ENCODE assay signal across 8 cellular contexts in the genomic region with DNA sequence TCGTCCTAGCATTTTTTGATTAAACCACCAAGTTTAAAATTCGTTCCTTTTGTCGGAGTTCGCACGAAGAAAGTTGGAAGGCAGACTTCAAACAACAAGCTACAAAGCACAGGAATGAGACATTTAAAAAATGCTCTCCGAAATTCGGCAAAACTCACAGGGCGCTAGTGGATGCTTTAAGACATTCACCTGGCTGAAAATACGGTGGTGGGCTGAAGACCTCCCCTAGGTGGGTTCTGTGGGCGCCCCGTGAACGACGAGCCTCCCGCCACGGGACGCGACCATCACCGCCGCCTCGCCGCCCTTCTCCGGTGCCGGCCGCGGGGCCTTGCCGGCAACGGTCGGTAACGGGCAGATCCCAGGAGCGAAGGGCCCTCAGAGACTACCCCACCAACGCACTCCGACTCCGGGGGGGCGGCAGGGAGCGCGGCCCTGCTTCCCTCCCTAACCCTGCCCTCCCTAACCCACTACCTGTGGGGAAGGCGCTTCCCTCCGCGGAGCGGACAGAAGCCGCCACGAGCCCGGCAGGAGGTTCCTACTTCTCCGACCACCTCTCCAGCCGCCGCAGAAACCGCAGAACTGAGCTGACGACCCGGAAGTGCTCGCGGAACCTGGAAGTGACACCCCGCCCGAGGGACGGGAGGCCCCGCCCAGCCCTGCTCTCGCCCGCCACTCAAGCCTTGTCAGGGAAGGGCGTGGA. TPM values are rescaled to one million over a fixed set of nuclear protein-coding genes. Genes with fewer than 3 reads are reported as not detected.
A peak's percentile ranks its signal among the peaks of the same experiment; 100 is the strongest.
DNase-seq lines count a peak whose midpoint lies in the region; ATAC-seq and TF ChIP-seq lines count a peak whose summit lies in the region.

A gene with protein sequence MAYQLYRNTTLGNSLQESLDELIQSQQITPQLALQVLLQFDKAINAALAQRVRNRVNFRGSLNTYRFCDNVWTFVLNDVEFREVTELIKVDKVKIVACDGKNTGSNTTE (minus strand): TSS at position 581 of the 700 bp plus-strand sequence. CDS start 5,238 bp downstream, outside the sequence.

- DNase-seq in NCI-H1048 (lab: John Stamatoyannopoulos, UW) (peak; percentile 79), SK-N-MC (ENCODE audit: low read depth, low spot score) (no peak), neuronal stem cell (ENCODE audit: low spot score) (peak; percentile 85)
- peak; percentile 98 for DNase-seq in activated naive CD4-positive, alpha-beta T cell treated with anti-CD3 and anti-CD28 coated beads, Interleukin-2, amount 10 ng/mL, durations not matched to agents 7 days and 5 days

- H3K27me3 Mint-ChIP-seq in activated naive CD4-positive, alpha-beta T cell treated with anti-CD3 and anti-CD28 coated beads, Interleukin-2, amount 10 ng/mL, durations not matched to agents 7 days and 5 days = no peaks in the 10 kb centered on the region

- H3K27ac ChIP-seq in SK-N-MC = peak within 1 kb of the TSS; percentile 34; the same call in 1 of the 2 replicates
- H3K27ac ChIP-seq in gastroesophageal sphincter = peak within 1 kb of the TSS; percentile 51 to 91 (median 86)
- H3K27ac ChIP-seq in neuronal stem cell (replicated peaks; ENCODE audit: low read length) = peak within 1 kb of the TSS; percentile 51

- H3K9me3 ChIP-seq in SK-N-MC (ENCODE audit: low read depth, low read length) (0 out of 2 replicates have a peak, but pooled peaks cover 7% of the 10 kb centered on the region), gastroesophageal sphincter (no peaks in the 10 kb centered on the region), neuronal stem cell (replicated peaks in 1 of 2; ENCODE audit: control insufficient read depth in 2 of 2, insufficient read depth in 1 of 2, low read depth in 1 of 2, low read length in 2 of 2) (peaks cover 0 to 20% of the 10 kb centered on the region in 2 donors)

- no peak for TF ChIP-seq EP300 in gastroesophageal sphincter (IDR thresholded peaks at IDR 0.05)

- H2BK120ac ChIP-seq in neuronal stem cell (ENCODE audit: low read depth, low read length) = no peak within 1 kb of the TSS

- peak within 1 kb of the TSS; percentile 94 for H3K23ac ChIP-seq in neuronal stem cell (ENCODE audit: low read depth, low read length, poor library complexity)

- no peak within 1 kb of the TSS for H4K91ac ChIP-seq in neuronal stem cell (ENCODE audit: low read depth, low read length, poor library complexity)

- H3K4me1 ChIP-seq in gastroesophageal sphincter (peaks cover 9 to 57% (median 11%) of the 10 kb centered on the region in 3 donors), neuronal stem cell (ENCODE audit: control insufficient read depth in 2 of 2, insufficient read depth in 1 of 2, low read depth in 1 of 2, low read length in 2 of 2) (peaks cover 2 to 7% of the 10 kb centered on the region in 2 donors)

- no peak within 1 kb of the TSS for H3K4ac ChIP-seq in neuronal stem cell (ENCODE audit: low read length)

- peaks cover 3% of the 10 kb centered on the region for H3K9me3 Mint-ChIP-seq in activated naive CD4-positive, alpha-beta T cell treated with anti-CD3 and anti-CD28 coated beads, Interleukin-2, amount 10 ng/mL, durations not matched to agents 7 days and 5 days

- H2AK5ac ChIP-seq in neuronal stem cell (ENCODE audit: low read depth, low read length) = no peak within 1 kb of the TSS

- H3K79me1 ChIP-seq in neuronal stem cell (ENCODE audit: low read depth, low read length) = no peaks in the 10 kb centered on the region

- no peak within 1 kb of the TSS for H2BK12ac ChIP-seq in neuronal stem cell (ENCODE audit: low read length)

- H3K9ac ChIP-seq in SK-N-MC (ENCODE audit: insufficient read length) (peak within 1 kb of the TSS; percentile 94), neuronal stem cell (ENCODE audit: low read depth, low read length, poor library complexity) (peak within 1 kb of the TSS; percentile 96)

- H3K4me2 ChIP-seq in neuronal stem cell (ENCODE audit: insufficient read depth, low read length, poor library complexity, severe bottlenecking) = peak within 1 kb of the TSS; percentile 70

- peak; percentile 98 for ATAC-seq in HG02588 (IDR thresholded peaks at IDR 0.05; ENCODE audit: unreplicated experiment)
- ATAC-seq in gastroesophageal sphincter = peak; percentile 100

- peaks cover 51% of the 10 kb centered on the region for H3K36me3 ChIP-seq in SK-N-MC (ENCODE audit: insufficient read depth, low read length)
- peaks cover 0 to 37% of the 10 kb centered on the region in 2 donors for H3K36me3 ChIP-seq in gastroesophageal sphincter
- H3K36me3 ChIP-seq in neuronal stem cell (replicated peaks in 1 of 2; ENCODE audit: control insufficient read depth in 2 of 2, insufficient read depth in 2 of 2, low read length in 2 of 2) = peaks cover 3 to 72% of the 10 kb centered on the region in 2 donors

- peaks cover 15% of the 10 kb centered on the region for H3K4me1 Mint-ChIP-seq in activated naive CD4-positive, alpha-beta T cell treated with anti-CD3 and anti-CD28 coated beads, Interleukin-2, amount 10 ng/mL, durations not matched to agents 7 days and 5 days

- H3K4me3 Mint-ChIP-seq in activated naive CD4-positive, alpha-beta T cell treated with anti-CD3 and anti-CD28 coated beads, Interleukin-2, amount 10 ng/mL, durations not matched to agents 7 days and 5 days = peak within 1 kb of the TSS; percentile 40

- 0% methylated on average over 5 to 9 of the region's 58 CpGs for WGBS in gastroesophageal sphincter (ENCODE audit: low coverage in 1 of 2), 2 donors
- no CpG with 5 or more reads among the region's 58 CpGs for WGBS in neuronal stem cell (ENCODE audit: extremely low coverage in 2 of 2, insufficient read length in 2 of 2, insufficient replicate concordance in 1 of 2), 2 donors

- H2BK5ac ChIP-seq in neuronal stem cell (ENCODE audit: low read length) = peak within 1 kb of the TSS; percentile 72

- peak; percentile 49 to 60 for TF ChIP-seq POLR2A in gastroesophageal sphincter (IDR thresholded peaks at IDR 0.05)

- no peak within 1 kb of the TSS for H2BK15ac ChIP-seq in neuronal stem cell (ENCODE audit: low read length)

- peak within 1 kb of the TSS; percentile 68 for H4K8ac ChIP-seq in neuronal stem cell (ENCODE audit: low read depth, low read length)

- peak within 1 kb of the TSS; percentile 92 for H3K4me3 ChIP-seq in GM08714 (ENCODE audit: low read length)
- peak within 1 kb of the TSS; percentile 92 for H3K4me3 ChIP-seq in SK-N-MC
- H3K4me3 ChIP-seq in gastroesophageal sphincter = peak within 1 kb of the TSS; percentile 71 to 76
- H3K4me3 ChIP-seq in neuronal stem cell (ENCODE audit: low read length in 2 of 2) = peak within 1 kb of the TSS; percentile 84 to 99

- CTCF ChIA-PET in activated naive CD4-positive, alpha-beta T cell treated with anti-CD3 and anti-CD28 coated beads, Interleukin-2, amount 10 ng/mL, durations not matched to agents 7 days and 5 days (lab: Charles Lee) = interaction anchor here (0.9 kb wide), 1 partner anchor 13 kb away, joined by 3 read pairs; no protein-coding TSS in a partner anchor

- no peak for TF ChIP-seq CTCF in gastroesophageal sphincter (IDR thresholded peaks at IDR 0.05)
- TF ChIP-seq CTCF in subcutaneous adipose tissue (IDR thresholded peaks at IDR 0.05; ENCODE audit: low read depth) = no peak

- H3K27me3 ChIP-seq in gastroesophageal sphincter = no peaks in the 10 kb centered on the region
- H3K27me3 ChIP-seq in neuronal stem cell (ENCODE audit: control insufficient read depth in 3 of 3, insufficient read depth in 3 of 3, low read depth in 1 of 3, low read length in 3 of 3) = no peaks in the 10 kb centered on the region

- peak within 1 kb of the TSS; percentile 91 for H3K14ac ChIP-seq in neuronal stem cell (ENCODE audit: low read length)

- H3K27ac Mint-ChIP-seq in activated naive CD4-positive, alpha-beta T cell treated with anti-CD3 and anti-CD28 coated beads, Interleukin-2, amount 10 ng/mL, durations not matched to agents 7 days and 5 days = peak within 1 kb of the TSS; percentile 89

- H3K36me3 Mint-ChIP-seq in activated naive CD4-positive, alpha-beta T cell treated with anti-CD3 and anti-CD28 coated beads, Interleukin-2, amount 10 ng/mL, durations not matched to agents 7 days and 5 days = peaks cover 32% of the 10 kb centered on the region

- H3K18ac ChIP-seq in neuronal stem cell (ENCODE audit: low read length) = peak within 1 kb of the TSS; percentile 99

- H2AFZ ChIP-seq in neuronal stem cell (ENCODE audit: low read length) = peak within 1 kb of the TSS; percentile 90

RNA-seq across cellular contexts. Expression of the gene that starts here (rescaled TPM):
- total RNA-seq in gastroesophageal sphincter (10 to 100 TPM; 31.8 to 66.3 (median 38.6) TPM), subcutaneous adipose tissue (10 to 100 TPM; 24.3 to 44.5 (median 28.4) TPM)
- 238 TPM for polyA plus RNA-seq in neuronal stem cell (2013, experiment 1 of 2)
- 229 TPM for polyA plus RNA-seq in neuronal stem cell (2013, experiment 2 of 2)

Comparison
In these comparisons a context has a peak if more than half of its experiments do, and no peak if none do; other contexts are left out.
1. H3K27ac ChIP-seq: peak in every context shown above with its lines; median percentile 86 in gastroesophageal sphincter; 51 in neuronal stem cell; 34 in SK-N-MC.